Comparison of ENCODE assay signal across 24 cellular contexts in the genomic region with DNA sequence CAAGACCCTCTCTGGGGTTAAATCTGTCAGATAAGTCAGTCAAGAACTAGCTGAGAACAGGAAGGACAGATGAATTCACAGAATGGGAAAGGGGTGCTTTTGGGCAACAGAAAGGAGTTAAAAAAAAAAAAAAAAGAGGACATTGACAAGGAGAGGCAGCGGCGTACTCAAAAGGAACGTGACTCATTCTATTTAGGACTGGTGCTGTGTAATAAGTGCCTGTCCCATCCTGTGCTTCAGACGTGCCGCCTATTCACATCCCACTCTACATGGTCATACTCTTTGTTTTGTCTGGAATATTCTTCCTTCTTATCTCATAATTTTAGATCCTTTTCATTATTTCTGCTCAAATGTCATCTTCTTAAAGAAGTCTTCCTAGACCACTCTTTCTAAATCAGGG.
DNase-seq lines count a peak whose midpoint lies in the region; ATAC-seq, FAIRE-seq and TF ChIP-seq lines count a peak whose summit lies in the region.
"Had no signal": no experiment of that assay in that cellular context is flagged by ENCODE, and none has a peak within 500 bp of the region (broad histone marks: within the 10 kb centered on the region; RNA-seq: fewer than 3 reads in every experiment).

No MANE protein-coding gene starts in this region.

- H3K27me3 ChIP-seq in A673 (replicated peaks; ENCODE audit: insufficient read depth, low read depth, low read length, poor library complexity) = no peaks in the 10 kb centered on the region
- no peaks in the 10 kb centered on the region for H3K27me3 ChIP-seq in astrocyte (ENCODE audit: insufficient read depth, low read length)
- H3K27me3 ChIP-seq: SJSA1 had no signal

- POLR2A ChIA-PET in A673 (lab: Charles Lee; ENCODE audit: low non-redundant PET) = no interaction called here

- H3K36me3 Mint-ChIP-seq in astrocyte (ENCODE audit: low read depth, unreplicated experiment) = peaks cover 23% of the 10 kb centered on the region

- H2AFZ ChIP-seq in astrocyte (ENCODE audit: low read depth, low read length) = no peak overlapping the region
- H2AFZ ChIP-seq: GM23248 had no signal

- no peak overlapping the region for H3K4me2 ChIP-seq in astrocyte (ENCODE audit: low read length)

- no peaks in the 10 kb centered on the region for H3K4me1 Mint-ChIP-seq in astrocyte (ENCODE audit: low read depth, unreplicated experiment)
- H3K4me1 Mint-ChIP-seq: CD14-positive monocyte; CD8-positive, alpha-beta memory T cell had no signal

- intact Hi-C loops in A673 (cut with micrococcal nuclease; ENCODE audit: unreplicated experiment) = no loop called here

- no TSS peak for BruUV-seq in A673 (replicated peaks; lab: Mats Ljungman, UMichigan)

- no peaks in the 10 kb centered on the region for H3K79me2 ChIP-seq in astrocyte (ENCODE audit: insufficient read depth, low read length)

- FAIRE-seq in astrocyte (lab: Jason Lieb, UNC) = no peak
- FAIRE-seq: RCC 7860 had no signal

- no peak overlapping the region for H3K9ac ChIP-seq in astrocyte (ENCODE audit: low read length)
- H3K9ac ChIP-seq: GM23248 had no signal

- TF ChIP-seq CTCF in A673 (conservative IDR thresholded peaks at IDR 0.05; ENCODE audit: low read depth, low read length) = no peak
- no peak for TF ChIP-seq CTCF in astrocyte (IDR thresholded peaks at IDR 0.05; ENCODE audit: insufficient read depth, low read depth, low read length)

- H3K27ac Mint-ChIP-seq in astrocyte (ENCODE audit: unreplicated experiment) = no peak overlapping the region

- no peak overlapping the region for H3K4me3 Mint-ChIP-seq in astrocyte (ENCODE audit: unreplicated experiment)
- H3K4me3 Mint-ChIP-seq: CD14-positive monocyte; CD8-positive, alpha-beta memory T cell had no signal

- CTCF ChIA-PET in A673 (lab: Charles Lee) = no interaction called here

- H3K4me1 ChIP-seq in A673 (ENCODE audit: insufficient read depth, low read length, poor library complexity, severe bottlenecking) (no peaks in the 10 kb centered on the region), astrocyte (ENCODE audit: insufficient read depth, low read length) (no peaks in the 10 kb centered on the region)
- H3K4me1 ChIP-seq: SJSA1 had no signal

- no peak overlapping the region for H3K27ac ChIP-seq in A673 (ENCODE audit: low read depth, low read length, poor library complexity, severe bottlenecking)
- H3K27ac ChIP-seq in astrocyte (ENCODE audit: low read depth, low read length) = no peak overlapping the region
- H3K27ac ChIP-seq: GM23248, SJSA1 had no signal

- H3K27me3 Mint-ChIP-seq in astrocyte (ENCODE audit: low read depth, unreplicated experiment) = no peaks in the 10 kb centered on the region
- H3K27me3 Mint-ChIP-seq: CD8-positive, alpha-beta memory T cell had no signal

- no peaks in the 10 kb centered on the region for H4K20me1 ChIP-seq in astrocyte (ENCODE audit: insufficient read depth, low read length)

- H3K36me3 ChIP-seq in A673 (ENCODE audit: insufficient read depth, low read length, poor library complexity, severe bottlenecking) = peaks cover 7% of the 10 kb centered on the region
- H3K36me3 ChIP-seq in astrocyte (ENCODE audit: insufficient read depth, low read length) = peaks cover 8% of the 10 kb centered on the region

- ATAC-seq in esophagus mucosa (peak; percentile 71), HG03457 (IDR thresholded peaks at IDR 0.05; ENCODE audit: unreplicated experiment) (no peak), GM21360 (IDR thresholded peaks at IDR 0.05; ENCODE audit: unreplicated experiment) (no peak)

- H3K9me3 Mint-ChIP-seq in astrocyte (ENCODE audit: unreplicated experiment) = no peaks in the 10 kb centered on the region

- H3K9me3 ChIP-seq in A673 (ENCODE audit: low read depth, low read length, poor library complexity, severe bottlenecking) (peaks cover 5% of the 10 kb centered on the region), astrocyte (ENCODE audit: insufficient read depth, low read depth, low read length) (no peaks in the 10 kb centered on the region)

- peak; percentile 11 for DNase-seq in A673 (ENCODE audit: low spot score)
- peak; percentile 61 for DNase-seq in LHCN-M2 (ENCODE audit: low read depth)
- peak; percentile 12 for DNase-seq in astrocyte (ENCODE audit: low read depth)
- DNase-seq in DMS53 treated with DMSO at 0.1 percent for 48 hours (lab: John Stamatoyannopoulos, UW; ENCODE audit: unreplicated experiment) = no peak
- DNase-seq in T-helper 1 cell = no peak
- DNase-seq: AML-193; CD8-positive, alpha-beta memory T cell; DND-41; GM23248; MV-4-11; NCI-H1105; NCI-H1436 treated with DMSO at 0.1 percent for 48 hours; NCI-H187 treated with DMSO at 0.1 percent for 48 hours; NCI-H2171 treated with DMSO at 0.1 percent for 48 hours; NCI-H345; NCI-H524; NCI-H774; Right ventricle myocardium superior had no signal

- no peak overlapping the region for H3K4me3 ChIP-seq in A673 (ENCODE audit: low read depth, low read length, poor library complexity, severe bottlenecking)
- no peak overlapping the region for H3K4me3 ChIP-seq in astrocyte (ENCODE audit: insufficient read depth, low read depth, low read length)
- H3K4me3 ChIP-seq: GM23248, SJSA1 had no signal

Comparison
In these comparisons a context has a peak if more than half of its experiments do, and no peak if none do; other contexts are left out.
1. DNase-seq: peak in A673 (single experiment), LHCN-M2 (single experiment) and astrocyte (single experiment); none in DMS53 treated with DMSO at 0.1 percent for 48 hours (single experiment) and T-helper 1 cell (0 of 5).